Comparison of ENCODE assay signal across 9 cellular contexts in the genomic region with DNA sequence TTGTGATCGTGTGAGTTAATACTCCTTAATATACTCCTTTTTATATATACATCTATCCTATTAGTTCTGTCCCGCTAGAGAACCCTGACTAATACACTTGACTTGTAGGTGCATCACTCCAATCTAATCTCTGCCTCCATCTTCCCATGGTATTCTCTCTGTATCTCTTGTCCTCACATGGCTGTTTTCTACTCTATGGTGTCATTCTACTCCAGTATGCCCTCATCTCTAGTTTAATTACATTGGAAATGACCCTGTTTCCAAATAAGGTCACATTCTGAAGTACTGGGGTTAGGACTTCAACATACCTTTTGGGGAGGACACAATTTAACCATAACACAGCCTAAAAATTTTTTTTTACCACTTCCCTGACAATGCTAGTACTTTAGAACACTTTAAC.
"Had no signal": no experiment of that assay in that cellular context is flagged by ENCODE, and none has a peak within 500 bp of the region (broad histone marks: within the 10 kb centered on the region; RNA-seq: fewer than 3 reads in every experiment).

No MANE protein-coding gene starts in this region.

- DNase-seq: IMR-90, KBM-7, KG1 had no signal

- H3K36me3 Mint-ChIP-seq: IgD-negative memory B cell had no signal

- H3K27ac Mint-ChIP-seq: IgD-negative memory B cell had no signal

- FAIRE-seq: HepG2, HTR-8/SVneo, K562 had no signal

- H3K4me3 ChIP-seq: K562 had no signal

- H3K27ac ChIP-seq: HL-60, KMS-11 had no signal

- H3K9me3 Mint-ChIP-seq: IgD-negative memory B cell had no signal

- H3K4me2 ChIP-seq: KMS-11 had no signal

- H3K4me1 Mint-ChIP-seq: IgD-negative memory B cell had no signal

- H3K9ac ChIP-seq: KMS-11 had no signal

- H3K4me3 Mint-ChIP-seq: IgD-negative memory B cell had no signal
